Comparison of ENCODE assay signal across 12 cellular contexts in genomic region chr17:40027614-40028012, GRCh38. TPM values are rescaled to one million over a fixed set of nuclear protein-coding genes. Genes with fewer than 3 reads are reported as not detected.
"Had no signal": no experiment of that assay in that cellular context is flagged by ENCODE, and none has a peak within 500 bp of the region (broad histone marks: within the 10 kb centered on the region; RNA-seq: fewer than 3 reads in every experiment).

No MANE protein-coding gene starts in this region.

- H3K4me3 Mint-ChIP-seq: central memory CD8-positive, alpha-beta T cell; neural crest cell; stimulated activated naive CD8-positive, alpha-beta T cell treated with anti-CD3 and anti-CD28 coated beads, Interleukin-15, Interleukin-2, amounts not matched to agents 100 ng/mL and 50 ng/mL, for 24 hours had no signal

- H3K9me3 Mint-ChIP-seq: activated T-helper 2 cell treated with anti-CD3 and anti-CD28 coated beads, Interferon-gamma antibody, Interleukin-2, Interleukin-4, amounts not matched to agents 10 μg/mL and 5 μg/mL and 100 μg/mL, durations not matched to agents 14 hours and 24 hours and 36 hours; central memory CD8-positive, alpha-beta T cell; neural crest cell; stimulated activated naive CD8-positive, alpha-beta T cell treated with anti-CD3 and anti-CD28 coated beads, Interleukin-15, Interleukin-2, amounts not matched to agents 100 ng/mL and 50 ng/mL, for 24 hours had no signal

- H3K9me3 ChIP-seq: body of pancreas, spleen, thoracic aorta had no signal

- H3K27me3 Mint-ChIP-seq: central memory CD8-positive, alpha-beta T cell; stimulated activated naive CD8-positive, alpha-beta T cell treated with anti-CD3 and anti-CD28 coated beads, Interleukin-15, Interleukin-2, amounts not matched to agents 100 ng/mL and 50 ng/mL, for 24 hours had no signal

- H2AFZ ChIP-seq: hepatocyte had no signal

- H3K27me3 ChIP-seq: body of pancreas, hepatocyte, spleen had no signal

- H3K27ac Mint-ChIP-seq: activated T-helper 2 cell treated with anti-CD3 and anti-CD28 coated beads, Interferon-gamma antibody, Interleukin-2, Interleukin-4, amounts not matched to agents 10 μg/mL and 5 μg/mL and 100 μg/mL, durations not matched to agents 14 hours and 24 hours and 36 hours; stimulated activated naive CD8-positive, alpha-beta T cell treated with anti-CD3 and anti-CD28 coated beads, Interleukin-15, Interleukin-2, amounts not matched to agents 100 ng/mL and 50 ng/mL, for 24 hours had no signal

- H3K4me1 Mint-ChIP-seq: neural crest cell had no signal

- H3K4me2 ChIP-seq: hepatocyte had no signal

- H3K4me3 ChIP-seq: body of pancreas, hepatocyte, spleen, thoracic aorta had no signal

- FAIRE-seq: urothelium cell line had no signal

- H3K79me2 ChIP-seq: hepatocyte had no signal

- H3K27ac ChIP-seq: body of pancreas, hepatocyte, spleen, thoracic aorta had no signal

- DNase-seq: cortex of kidney had no signal

RNA-seq across cellular contexts. Expression of gene CSF3, which starts 12.4 kb away (rescaled TPM):
- total RNA-seq: activated T-helper 2 cell treated with anti-CD3 and anti-CD28 coated beads, Interferon-gamma antibody, Interleukin-2, Interleukin-4, amounts not matched to agents 10 μg/mL and 5 μg/mL and 100 μg/mL, durations not matched to agents 14 hours and 24 hours and 36 hours; hepatocyte; kidney epithelial cell; liver; neural crest cell had no signal
- polyA plus RNA-seq: liver had no signal
